In the genomic region with DNA sequence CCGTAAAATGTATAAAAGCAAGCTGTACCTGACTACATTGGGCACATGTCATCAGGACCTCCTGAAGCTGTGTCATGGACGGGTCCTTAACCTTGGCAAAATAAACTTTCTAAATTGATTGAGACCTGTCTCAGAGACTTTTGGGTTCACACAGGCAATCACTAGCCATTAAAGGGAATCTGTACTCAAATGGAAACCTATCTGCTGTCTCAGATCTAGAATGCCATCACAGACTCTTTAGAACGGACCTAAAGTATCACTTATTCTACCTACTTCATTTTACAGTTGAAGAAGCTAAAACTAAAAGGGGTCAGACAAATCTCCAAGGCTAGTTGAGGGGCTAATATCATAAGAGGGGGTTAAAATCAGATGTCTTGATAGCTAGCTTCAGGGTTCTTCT, we compare ENCODE assay signal across 20 cellular contexts. TPM values are rescaled to one million over a fixed set of nuclear protein-coding genes. Genes with fewer than 3 reads are reported as not detected.
DNase-seq lines count a peak whose midpoint lies in the region; ATAC-seq lines count a peak whose summit lies in the region.
"Had no signal": no experiment of that assay in that cellular context is flagged by ENCODE, and none has a peak within 500 bp of the region (broad histone marks: within the 10 kb centered on the region; RNA-seq: fewer than 3 reads in every experiment).

No MANE protein-coding gene starts in this region.

- peak; percentile 45 for ATAC-seq in HG02759 (IDR thresholded peaks at IDR 0.05; ENCODE audit: unreplicated experiment)
- ATAC-seq in naive thymus-derived CD8-positive, alpha-beta T cell = no peak
- ATAC-seq: body of pancreas, left ventricle myocardium superior had no signal

- H3K4me1 Mint-ChIP-seq in activated T-cell treated with anti-CD3 and anti-CD28 coated beads, Interleukin-2, amount 50 U/mL, for 24 hours (ENCODE audit: low read depth) = peaks cover 63% of the 10 kb centered on the region
- H3K4me1 Mint-ChIP-seq in activated naive CD8-positive, alpha-beta T cell (ENCODE audit: low read depth) = peaks cover 73% of the 10 kb centered on the region
- peaks cover 25 to 85% (median 59%) of the 10 kb centered on the region in 4 donors for H3K4me1 Mint-ChIP-seq in naive thymus-derived CD8-positive, alpha-beta T cell
- H3K4me1 Mint-ChIP-seq: neural progenitor cell had no signal

- POLR2A ChIA-PET in naive thymus-derived CD8-positive, alpha-beta T cell (lab: Charles Lee) = interaction anchor here (0.7 to 1.5 kb wide), 5 partner anchors 9 to 79 kb away, joined by 4 to 5 read pairs (median 4); no protein-coding TSS in a partner anchor

- DNase-seq in activated T-cell treated with anti-CD3 and anti-CD28 coated beads, Interleukin-2, amount 50 U/mL, for 24 hours = no peak
- no peak for DNase-seq in activated T-cell treated with anti-CD3 and anti-CD28 coated beads, Interleukin-2, amount 50 U/mL, for 48 hours
- DNase-seq in naive thymus-derived CD8-positive, alpha-beta T cell = no peak
- no peak for DNase-seq in SK-N-DZ (ENCODE audit: low spot score)
- no peak for DNase-seq in HT-29 (ENCODE audit: low spot score)
- DNase-seq in NCI-H2227 treated with DMSO at 0.1 percent for 48 hours (lab: John Stamatoyannopoulos, UW) = no peak
- DNase-seq: activated B cell treated with CpG ODN at 0.5 μM for 24 hours, BE2C, body of pancreas, foreskin melanocyte, hypothalamus, left ventricle myocardium superior, NCI-H187, NCI-H69, posterior cingulate gyrus, sigmoid colon had no signal

- peak overlapping the region; percentile 43 for H3K4me3 Mint-ChIP-seq in activated T-cell treated with anti-CD3 and anti-CD28 coated beads, Interleukin-2, amount 50 U/mL, for 24 hours
- peak overlapping the region; percentile 81 for H3K4me3 Mint-ChIP-seq in activated naive CD8-positive, alpha-beta T cell
- H3K4me3 Mint-ChIP-seq in naive thymus-derived CD8-positive, alpha-beta T cell = peak overlapping the region; percentile 82 to 94 (median 84)
- H3K4me3 Mint-ChIP-seq: activated B cell treated with CpG ODN at 0.5 μM for 24 hours, neural progenitor cell had no signal

- peaks cover 31% of the 10 kb centered on the region for H3K36me3 Mint-ChIP-seq in activated T-cell treated with anti-CD3 and anti-CD28 coated beads, Interleukin-2, amount 50 U/mL, for 24 hours (ENCODE audit: low read depth)
- peaks cover 21% of the 10 kb centered on the region for H3K36me3 Mint-ChIP-seq in activated naive CD8-positive, alpha-beta T cell
- H3K36me3 Mint-ChIP-seq in naive thymus-derived CD8-positive, alpha-beta T cell = peaks cover 10 to 59% (median 55%) of the 10 kb centered on the region in 3 donors

- peak overlapping the region; percentile 68 for H3K27ac Mint-ChIP-seq in activated T-cell treated with anti-CD3 and anti-CD28 coated beads, Interleukin-2, amount 50 U/mL, for 24 hours
- H3K27ac Mint-ChIP-seq in activated naive CD8-positive, alpha-beta T cell = peak overlapping the region; percentile 80
- H3K27ac Mint-ChIP-seq in naive thymus-derived CD8-positive, alpha-beta T cell = peak overlapping the region; percentile 5 to 86 (median 72)
- H3K27ac Mint-ChIP-seq: activated B cell treated with CpG ODN at 0.5 μM for 24 hours, neural progenitor cell had no signal

- no peaks in the 10 kb centered on the region for H3K9me3 Mint-ChIP-seq in activated T-cell treated with anti-CD3 and anti-CD28 coated beads, Interleukin-2, amount 50 U/mL, for 24 hours
- peaks cover 3% of the 10 kb centered on the region for H3K9me3 Mint-ChIP-seq in activated naive CD8-positive, alpha-beta T cell (ENCODE audit: low read depth)
- no peaks in the 10 kb centered on the region for H3K9me3 Mint-ChIP-seq in naive thymus-derived CD8-positive, alpha-beta T cell
- H3K9me3 Mint-ChIP-seq: activated B cell treated with CpG ODN at 0.5 μM for 24 hours had no signal

- no peaks in the 10 kb centered on the region for H3K27me3 Mint-ChIP-seq in activated T-cell treated with anti-CD3 and anti-CD28 coated beads, Interleukin-2, amount 50 U/mL, for 24 hours
- no peaks in the 10 kb centered on the region for H3K27me3 Mint-ChIP-seq in activated naive CD8-positive, alpha-beta T cell
- no peaks in the 10 kb centered on the region for H3K27me3 Mint-ChIP-seq in naive thymus-derived CD8-positive, alpha-beta T cell
- H3K27me3 Mint-ChIP-seq: activated B cell treated with CpG ODN at 0.5 μM for 24 hours had no signal

RNA-seq across cellular contexts. Expression of gene SAMD3, which starts 11.1 kb away (rescaled TPM):
- 10 to 100 TPM; 28.7 to 34.1 TPM for total RNA-seq in naive thymus-derived CD8-positive, alpha-beta T cell
- polyA plus RNA-seq in naive thymus-derived CD8-positive, alpha-beta T cell = 10 to 100 TPM; 19.2 to 91.4 (median 71.1) TPM
- polyA plus RNA-seq in SK-N-DZ (2014; cell fraction: cytosol; rRNA removed) = not detected in 2 replicates
- polyA plus RNA-seq in SK-N-DZ (2014; cell fraction: nucleus; rRNA removed) = not detected in 2 replicates
- not detected in 2 replicates for total RNA-seq in HT-29 (2014; rRNA removed; shearing (Covaris generic))
- total RNA-seq: A673, activated B cell treated with CpG ODN at 0.5 μM for 24 hours had no signal

Comparison
In these comparisons a context has a peak if more than half of its experiments do, and no peak if none do; other contexts are left out.
1. RNA of gene SAMD3, which starts 11.1 kb away (total RNA-seq): 28.7 to 34.1 TPM in naive thymus-derived CD8-positive, alpha-beta T cell; not detected in HT-29; every median in the first group is over 10 times any median in the second.
2. Peak in every context shown above with its lines, with median percentiles within 50 percentile points of each other: H3K27ac Mint-ChIP-seq and H3K4me3 Mint-ChIP-seq.